1 cellular context compared by ENCODE assay signal in genomic region chr6:10084276-10084993, GRCh38.
TF ChIP-seq lines count a peak whose summit lies in the region.

No MANE protein-coding gene starts in this region.

TF ChIP-seq in WTC11, 78 proteins besides CTCF, POLR2A, EP300 and RAD21 (continued from another document):
- TF ChIP-seq JUN (CRISPR knock-in tag; IDR thresholded peaks at IDR 0.05): no peak
- TF ChIP-seq CREB1 (CRISPR knock-in tag; IDR thresholded peaks at IDR 0.05): no peak
- TF ChIP-seq NR3C1 (CRISPR knock-in tag; conservative IDR thresholded peaks at IDR 0.05; ENCODE audit: low read depth): no peak
- no peak for TF ChIP-seq AFF4 (CRISPR knock-in tag; IDR thresholded peaks at IDR 0.05; ENCODE audit: borderline replicate concordance)
- TF ChIP-seq ZNF281 (CRISPR knock-in tag; IDR thresholded peaks at IDR 0.05): no peak
- TF ChIP-seq GTF2I (CRISPR knock-in tag; conservative IDR thresholded peaks at IDR 0.05): no peak
- TF ChIP-seq ARID4B (CRISPR knock-in tag; IDR thresholded peaks at IDR 0.05; ENCODE audit: borderline replicate concordance): no peak
- TF ChIP-seq CBFB (CRISPR knock-in tag; IDR thresholded peaks at IDR 0.05; ENCODE audit: low read depth): no peak
- no peak for TF ChIP-seq ZBTB43 (CRISPR knock-in tag; IDR thresholded peaks at IDR 0.05)
- no peak for TF ChIP-seq CREM (CRISPR knock-in tag; IDR thresholded peaks at IDR 0.05)
- no peak for TF ChIP-seq ZNF219 (CRISPR knock-in tag; IDR thresholded peaks at IDR 0.05; ENCODE audit: borderline replicate concordance)
- no peak for TF ChIP-seq ESRRA (CRISPR knock-in tag; IDR thresholded peaks at IDR 0.05; ENCODE audit: borderline replicate concordance)
